22 cellular contexts compared by ENCODE assay signal in the genomic region with DNA sequence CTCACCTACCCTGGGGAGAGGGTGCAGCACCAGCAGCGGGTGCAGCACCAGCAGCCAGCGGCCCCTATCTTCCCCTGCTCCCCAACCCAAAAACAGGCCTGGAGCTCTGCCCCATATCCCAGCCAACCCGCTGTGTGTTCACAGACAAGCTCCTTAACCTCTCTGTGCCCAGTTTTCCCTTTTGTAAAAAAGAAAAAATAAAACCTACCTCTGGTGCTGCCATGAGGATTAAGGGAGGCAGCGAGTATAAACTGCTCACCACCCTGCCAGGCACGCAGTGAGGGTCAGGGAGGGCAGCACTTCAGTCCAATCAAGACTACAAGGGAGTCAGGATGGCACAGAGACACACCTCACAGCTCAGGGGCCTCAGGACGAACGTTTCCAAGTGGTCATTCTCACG.
"Had no signal": no experiment of that assay in that cellular context is flagged by ENCODE, and none has a peak within 500 bp of the region (broad histone marks: within the 10 kb centered on the region; RNA-seq: fewer than 3 reads in every experiment).

No MANE protein-coding gene starts in this region.

- ATAC-seq: Panc1, PC-3, T-cell had no signal

- H3K9ac ChIP-seq: KMS-11, SK-N-SH had no signal

- H3K9me3 ChIP-seq: SK-N-SH had no signal

- H3K27ac Mint-ChIP-seq: T-cell had no signal

- H3K27ac ChIP-seq: KMS-11, RWPE1 had no signal

- H3K4me1 Mint-ChIP-seq: T-cell had no signal

- H3K4me2 ChIP-seq: KMS-11, SK-N-SH had no signal

- H3K4me3 Mint-ChIP-seq: T-cell had no signal

- H3K9me3 Mint-ChIP-seq: T-cell had no signal

- H3K36me3 Mint-ChIP-seq: T-cell had no signal

- DNase-seq: Kasumi-1, MM.1S, NCI-H1092 treated with DMSO at 0.1 percent for 48 hours, NCI-H1417, NCI-H1436 treated with DMSO at 0.1 percent for 48 hours, NCI-H1694, NCI-H187 treated with DMSO at 0.1 percent for 48 hours, NCI-H2029 treated with DMSO at 0.1 percent for 48 hours, NCI-H226, NCI-H446, NCI-H510A, NCI-H524 treated with DMSO at 0.1 percent for 48 hours, NCI-H69, NCI-H774, PC-3, SHP77, SK-N-SH, SW 1271, T-cell had no signal
